ENCODE assay signal across 27 cellular contexts in genomic region chr17:60156746-60157145, GRCh38. TPM values are rescaled to one million over a fixed set of nuclear protein-coding genes. Genes with fewer than 3 reads are reported as not detected.
DNase-seq lines count a peak whose midpoint lies in the region; ATAC-seq, FAIRE-seq and TF ChIP-seq lines count a peak whose summit lies in the region.
"Had no signal": no experiment of that assay in that cellular context is flagged by ENCODE, and none has a peak within 500 bp of the region (broad histone marks: within the 10 kb centered on the region; RNA-seq: fewer than 3 reads in every experiment).

No MANE protein-coding gene starts in this region.

- POLR2A ChIA-PET in HepG2 (lab: Yijun Ruan, JAX) = no interaction called here

- H3K27me3 ChIP-seq in endodermal cell (ENCODE audit: control insufficient read depth, insufficient read depth, low read length, poor library complexity, severe bottlenecking) (peaks cover 17% of the 10 kb centered on the region), HepG2 (ENCODE audit: control insufficient read depth in 1 of 2, insufficient read depth in 2 of 2, low read length in 2 of 2) (peaks cover 14 to 85% of the 10 kb centered on the region in 2 experiments; a peak in 4 of 5 replicates), sigmoid colon (peaks cover 3 to 75% (median 48%) of the 10 kb centered on the region in 3 donors)
- H3K27me3 ChIP-seq: SJCRH30 had no signal

- no peak; the same call in 2 of the 3 replicates for ATAC-seq in HepG2
- ATAC-seq in GM21786 (IDR thresholded peaks at IDR 0.05; ENCODE audit: unreplicated experiment) = no peak
- ATAC-seq in HG03280 (IDR thresholded peaks at IDR 0.05; ENCODE audit: unreplicated experiment) = no peak
- ATAC-seq in HG02884 (IDR thresholded peaks at IDR 0.05; ENCODE audit: unreplicated experiment) = no peak
- ATAC-seq: HCT116, PC-3, Right ventricle myocardium inferior had no signal

- H3K27ac ChIP-seq in endodermal cell (ENCODE audit: low read depth, low read length) = no peak overlapping the region
- H3K27ac ChIP-seq in HepG2 (ENCODE audit: extremely low read length, insufficient read depth, low read length) = no peak overlapping the region
- H3K27ac ChIP-seq in temporal lobe (ENCODE audit: low read depth, low read length) = peak overlapping the region; percentile 61
- H3K27ac ChIP-seq in sigmoid colon = no peak overlapping the region
- H3K27ac ChIP-seq: HL-60, SJCRH30 had no signal

- no peaks in the 10 kb centered on the region for H3K36me3 Mint-ChIP-seq in endodermal cell (ENCODE audit: low read depth)
- H3K36me3 Mint-ChIP-seq: CD14-positive monocyte; CD8-positive, alpha-beta memory T cell had no signal

- CTCF ChIA-PET in HepG2 (lab: Yijun Ruan, JAX; ENCODE audit: low intra/inter-chr PET ratio, low total read pairs) = no interaction called here

- no peak for TF ChIP-seq POLR2A in HepG2 (IDR thresholded peaks at IDR 0.05; ENCODE audit: insufficient read depth in 1 of 2, low read depth in 2 of 2, low read length in 2 of 2)
- TF ChIP-seq POLR2A in sigmoid colon (IDR thresholded peaks at IDR 0.05) = no peak

- H4K20me1 ChIP-seq in HepG2 (ENCODE audit: insufficient read depth, low read length) = no peaks in the 10 kb centered on the region

- no peak for TF ChIP-seq EP300 in HepG2 (IDR thresholded peaks at IDR 0.05; ENCODE audit: low read depth in 2 of 2, low read length in 2 of 2)
- TF ChIP-seq EP300 in HepG2 (CRISPR knock-in tag; IDR thresholded peaks at IDR 0.05; ENCODE audit: borderline replicate concordance) = no peak
- no peak for TF ChIP-seq EP300 in sigmoid colon (IDR thresholded peaks at IDR 0.05)

- H3K36me3 ChIP-seq in endodermal cell (ENCODE audit: control insufficient read depth, insufficient read depth, low read length) (no peaks in the 10 kb centered on the region), HepG2 (replicated peaks in 1 of 2; ENCODE audit: control insufficient read depth in 1 of 2, insufficient read depth in 2 of 2, low read length in 2 of 2) (no peaks in the 10 kb centered on the region), sigmoid colon (no peaks in the 10 kb centered on the region)
- H3K36me3 ChIP-seq: SJCRH30 had no signal

- in situ Hi-C loops in HepG2 (cut with HindIII; ENCODE audit: extremely low pct_ligation_motif_present, low pct_unique_long_range_greater_than_20kb) = no loop called here

- H3K4me3 Mint-ChIP-seq in endodermal cell = no peak overlapping the region
- H3K4me3 Mint-ChIP-seq: CD14-positive monocyte; CD8-positive, alpha-beta memory T cell had no signal

- H2AFZ ChIP-seq in HepG2 (ENCODE audit: low read length) = no peak overlapping the region

- H3K9ac ChIP-seq in endodermal cell (ENCODE audit: extremely low read depth, low read length, poor library complexity, severe bottlenecking) (no peak overlapping the region), HepG2 (ENCODE audit: insufficient read depth, low read depth, low read length) (no peak overlapping the region)

- no peak overlapping the region for H3K27ac Mint-ChIP-seq in endodermal cell
- H3K27ac Mint-ChIP-seq: CD14-positive monocyte; CD8-positive, alpha-beta memory T cell had no signal

- intact Hi-C loops in HepG2 (cut with micrococcal nuclease; ENCODE audit: unreplicated experiment) (no loop called here), sigmoid colon (cut with DNase I) (no loop called here)

- H3K4me3 ChIP-seq in endodermal cell (ENCODE audit: low read length) (no peak overlapping the region), HepG2 (replicated peaks in 1 of 3; ENCODE audit: insufficient read depth in 1 of 3, low read depth in 2 of 3, low read length in 3 of 3) (no peak overlapping the region), sigmoid colon (no peak overlapping the region)
- H3K4me3 ChIP-seq: SJCRH30 had no signal

- no peaks in the 10 kb centered on the region for H3K9me3 Mint-ChIP-seq in endodermal cell

- no peak overlapping the region for H3K4me2 ChIP-seq in HepG2 (ENCODE audit: low read depth, low read length)

- FAIRE-seq in HTR-8/SVneo (lab: Jason Lieb, UNC) = peak; percentile 31
- FAIRE-seq in HepG2 (lab: Jason Lieb, UNC) = no peak

- DNase-seq in HTR-8/SVneo (ENCODE audit: insufficient read length, low spot score) = no peak
- DNase-seq in endodermal cell = peak; percentile 39
- DNase-seq in HepG2 (ENCODE audit: low spot score) = no peak
- DNase-seq in sigmoid colon = no peak
- DNase-seq: CD8-positive, alpha-beta memory T cell; DND-41; GOT3; Karpas-422; NCI-H1092; NCI-H1417 treated with DMSO at 0.1 percent for 48 hours; NCI-H1694 treated with DMSO at 0.1 percent for 48 hours; NCI-H2171 treated with DMSO at 0.1 percent for 48 hours; NCI-H345; NCI-H524; NCI-H82; NK-92 treated with Interleukin-12 subunit alpha and Interleukin-12 subunit beta, amount 100 ng/mL, for 24 hours; PC-3; SJCRH30 had no signal

- no TSS peak for BruUV-seq in HepG2 (replicated peaks; lab: Mats Ljungman, UMichigan)

- TF ChIP-seq RAD21 in HepG2 (CRISPR knock-in tag; IDR thresholded peaks at IDR 0.05) = no peak

- WGBS in endodermal cell (ENCODE audit: insufficient coverage in 1 of 2, insufficient read length in 1 of 2), 2 experiments = 94 to 95% methylated on average over 5 to 8 of the region's 8 CpGs
- WGBS in HepG2 (ENCODE audit: low lambda C conversion rate) = 35% methylated on average over 7 of the region's 8 CpGs
- WGBS in sigmoid colon, 2 donors = 86 to 87% methylated on average over 8 of the region's 8 CpGs

- peaks cover 50% of the 10 kb centered on the region for H3K27me3 Mint-ChIP-seq in endodermal cell (ENCODE audit: insufficient read depth)

- H3K4me1 ChIP-seq in endodermal cell (ENCODE audit: control insufficient read depth, insufficient read depth, low read length) = peaks cover 4% of the 10 kb centered on the region
- H3K4me1 ChIP-seq in HepG2 (ENCODE audit: insufficient read depth, low read length) = no peaks in the 10 kb centered on the region; the same call in 1 of the 2 replicates
- H3K4me1 ChIP-seq in sigmoid colon = peaks cover 0 to 2% (median 0%) of the 10 kb centered on the region in 4 donors

- no peak for TF ChIP-seq CTCF in endodermal cell (conservative IDR thresholded peaks at IDR 0.05)
- TF ChIP-seq CTCF in HepG2 (CRISPR knock-in tag; IDR thresholded peaks at IDR 0.05) = no peak
- TF ChIP-seq CTCF in sigmoid colon (IDR thresholded peaks at IDR 0.05) = no peak

- peaks cover 21% of the 10 kb centered on the region for H3K4me1 Mint-ChIP-seq in endodermal cell
- H3K4me1 Mint-ChIP-seq: CD8-positive, alpha-beta memory T cell had no signal

- H3K9me3 ChIP-seq in endodermal cell (ENCODE audit: control insufficient read depth, low read length) (no peaks in the 10 kb centered on the region), HepG2 (ENCODE audit: low read length) (no peaks in the 10 kb centered on the region), sigmoid colon (no peaks in the 10 kb centered on the region)
- H3K9me3 ChIP-seq: SJCRH30 had no signal

- H3K79me2 ChIP-seq in HepG2 (ENCODE audit: insufficient read depth, low read length) = no peaks in the 10 kb centered on the region

TF ChIP-seq in HepG2, 621 proteins besides CTCF, POLR2A, EP300 and RAD21:
- TF ChIP-seq ELF3 (CRISPR knock-in tag; IDR thresholded peaks at IDR 0.05) = no peak
- 0 out of 2 replicates have a peak, but pooled peaks have one; percentile 18 for TF ChIP-seq EED (CRISPR knock-in tag; IDR thresholded peaks at IDR 0.05)

RNA-seq across cellular contexts. Expression of gene CA4, which starts 7.0 kb away (rescaled TPM):
- total RNA-seq in endodermal cell (1 to 10 TPM; 1.5 to 3.0 TPM), HepG2 (2016; rRNA removed; fragmentation: Illumina TruSeq; extraction: Trizol) (not detected in 2 replicates), temporal lobe (2.5 TPM), sigmoid colon (1 to 10 TPM in 2 of 4 donors, not detected in 2; 2.1 to 3.3 TPM)
- 1.5 TPM for polyA plus RNA-seq in endodermal cell (2013, experiment 1 of 2)
- 0.66 TPM for polyA plus RNA-seq in endodermal cell (2013, experiment 2 of 2)
- not detected in 2 replicates for total RNA-seq in HepG2 (2016; cell fraction: cytosol; rRNA removed; fragmentation: Illumina TruSeq; extraction: Trizol; ENCODE audit: low read depth)
- total RNA-seq in HepG2 (2016; cell fraction: insoluble cytoplasmic fraction; rRNA removed; fragmentation: Illumina TruSeq; extraction: Trizol) = not detected in 2 replicates
- not detected in 2 replicates for total RNA-seq in HepG2 (2016; cell fraction: membrane; rRNA removed; fragmentation: Illumina TruSeq; extraction: Trizol)
- not detected in 2 replicates for total RNA-seq in HepG2 (2016; cell fraction: nucleus; rRNA removed; fragmentation: Illumina TruSeq; extraction: Trizol)
- polyA plus RNA-seq in HepG2 (2011; rRNA removed) (not detected in 2 replicates), sigmoid colon (100 to 1,000 TPM in 2 of 3 donors, 10 to 100 TPM in 1; 91.3 to 300 (median 194) TPM)
- not detected in 2 replicates for polyA plus RNA-seq in HepG2 (2011; cell fraction: cytosol; rRNA removed)
- polyA plus RNA-seq in HepG2 (2011; cell fraction: nucleus; rRNA removed) = not detected in 2 replicates
- polyA plus RNA-seq in HepG2 (2012) = not detected in 2 replicates
- not detected in 2 replicates for polyA plus RNA-seq in HepG2 (2016; cell fraction: cytosol; fragmentation: Illumina TruSeq; extraction: Trizol; ENCODE audit: low read depth)
- polyA plus RNA-seq in HepG2 (2016; cell fraction: insoluble cytoplasmic fraction; fragmentation: Illumina TruSeq; extraction: Trizol; ENCODE audit: low read depth) = not detected in 2 replicates
- polyA plus RNA-seq in HepG2 (2016; cell fraction: membrane; fragmentation: Illumina TruSeq; extraction: Trizol; ENCODE audit: low read depth) = not detected in 2 replicates
- not detected in 2 replicates for polyA plus RNA-seq in HepG2 (2016; cell fraction: nucleus; fragmentation: Illumina TruSeq; extraction: Trizol; ENCODE audit: insufficient read depth, low read depth)
- not detected in 2 replicates for polyA minus RNA-seq in HepG2 (2011; rRNA and poly(A)+ RNA removed; ENCODE audit: low replicate concordance)
- polyA minus RNA-seq in HepG2 (2011; cell fraction: cytosol; rRNA and poly(A)+ RNA removed) = not detected in 2 replicates
- not detected in 2 replicates for polyA minus RNA-seq in HepG2 (2011; cell fraction: nucleus; rRNA and poly(A)+ RNA removed)
- total RNA-seq: A673; CD8-positive, alpha-beta memory T cell; PC-3; SJCRH30 had no signal
- polyA plus RNA-seq: CD14-positive monocyte; CD8-positive, alpha-beta memory T cell had no signal
